ENCODE assay signal across 11 cellular contexts in genomic region chr15:39195988-39196486, GRCh38.
DNase-seq lines count a peak whose midpoint lies in the region; ATAC-seq and TF ChIP-seq lines count a peak whose summit lies in the region.
"Had no signal": no experiment of that assay in that cellular context is flagged by ENCODE, and none has a peak within 500 bp of the region (broad histone marks: within the 10 kb centered on the region; RNA-seq: fewer than 3 reads in every experiment).

No MANE protein-coding gene starts in this region.

- no peak overlapping the region for H3K27ac Mint-ChIP-seq in natural killer cell treated with Interleukin-12 subunit alpha and Interleukin-12 subunit beta and Interleukin-15 and Interleukin-18, amount 100 ng/mL, for 72 hours
- no peak overlapping the region for H3K27ac Mint-ChIP-seq in type B pancreatic cell
- H3K27ac Mint-ChIP-seq: IgD-negative memory B cell had no signal

- WGBS in transverse colon (ENCODE audit: low coverage in 1 of 2), 2 donors, result 47% methylated on average over 3 of the region's 3 CpGs; no CpG with 5 or more reads in 1 of the 2 donors

- H3K9me3 ChIP-seq in transverse colon, result no peaks in the 10 kb centered on the region
- H3K9me3 ChIP-seq: ascending aorta had no signal

- in situ Hi-C loops in transverse colon (cut with MboI; ENCODE audit: low pct_ligation_motif_present in 1 of 4, low pct_unique_long_range_greater_than_20kb in 1 of 4, low sequenced_read_pairs in 3 of 4), result no loop called here

- ATAC-seq in natural killer cell treated with Interleukin-12 subunit alpha and Interleukin-12 subunit beta and Interleukin-15 and Interleukin-18, amount 100 ng/mL, for 72 hours, result no peak

- H3K36me3 ChIP-seq in transverse colon, result no peaks in the 10 kb centered on the region
- H3K36me3 ChIP-seq: ascending aorta had no signal

- intact Hi-C loops in transverse colon (cut with DNase I; ENCODE audit: low total_unique reads), result no loop called here

- H3K27me3 Mint-ChIP-seq in natural killer cell treated with Interleukin-12 subunit alpha and Interleukin-12 subunit beta and Interleukin-15 and Interleukin-18, amount 100 ng/mL, for 72 hours, result peaks cover 16 to 23% of the 10 kb centered on the region in 2 donors
- no peaks in the 10 kb centered on the region for H3K27me3 Mint-ChIP-seq in type B pancreatic cell

- H3K27me3 ChIP-seq in transverse colon, result no peaks in the 10 kb centered on the region
- H3K27me3 ChIP-seq: ascending aorta had no signal

- peak; percentile 86 for DNase-seq in GM04504 (ENCODE audit: low read depth)
- DNase-seq in NOMO-1 treated with DMSO at 0.1 percent for 48 hours (lab: John Stamatoyannopoulos, UW; ENCODE audit: unreplicated experiment), result peak; percentile 44
- DNase-seq in choroid plexus epithelial cell (ENCODE audit: low read depth), result peak; percentile 75
- DNase-seq in renal cortical epithelial cell (ENCODE audit: low read depth), result peak; percentile 89
- no peak for DNase-seq in transverse colon
- no peak for DNase-seq in iPS-NIHi11 (ENCODE audit: low spot score)
- DNase-seq in natural killer cell treated with Interleukin-12 subunit alpha and Interleukin-12 subunit beta and Interleukin-15 and Interleukin-18, amount 100 ng/mL, for 72 hours (ENCODE audit: low spot score), result no peak
- no peak for DNase-seq in type B pancreatic cell (ENCODE audit: extremely low spot score, unreplicated experiment)

- H3K27ac ChIP-seq in transverse colon, result no peak overlapping the region
- H3K27ac ChIP-seq: ascending aorta had no signal

- no peak overlapping the region for H3K4me3 ChIP-seq in choroid plexus epithelial cell (ENCODE audit: low read depth, low read length)
- no peak overlapping the region for H3K4me3 ChIP-seq in transverse colon
- H3K4me3 ChIP-seq: ascending aorta, skin epidermis had no signal

- TF ChIP-seq EP300 in transverse colon (IDR thresholded peaks at IDR 0.05; ENCODE audit: low read depth), result no peak

- H3K4me1 Mint-ChIP-seq in natural killer cell treated with Interleukin-12 subunit alpha and Interleukin-12 subunit beta and Interleukin-15 and Interleukin-18, amount 100 ng/mL, for 72 hours (ENCODE audit: low read depth in 2 of 2), result no peaks in the 10 kb centered on the region
- H3K4me1 Mint-ChIP-seq in type B pancreatic cell (ENCODE audit: unreplicated experiment), result peaks cover 9% of the 10 kb centered on the region
- H3K4me1 Mint-ChIP-seq: IgD-negative memory B cell had no signal

- no peak for TF ChIP-seq POLR2A in transverse colon (IDR thresholded peaks at IDR 0.05)

- no peaks in the 10 kb centered on the region for H3K9me3 Mint-ChIP-seq in natural killer cell treated with Interleukin-12 subunit alpha and Interleukin-12 subunit beta and Interleukin-15 and Interleukin-18, amount 100 ng/mL, for 72 hours
- H3K9me3 Mint-ChIP-seq in type B pancreatic cell, result peaks cover 2% of the 10 kb centered on the region

- peaks cover 0 to 3% (median 0%) of the 10 kb centered on the region in 4 donors for H3K4me1 ChIP-seq in transverse colon
- H3K4me1 ChIP-seq: ascending aorta had no signal

- H3K4me3 Mint-ChIP-seq in natural killer cell treated with Interleukin-12 subunit alpha and Interleukin-12 subunit beta and Interleukin-15 and Interleukin-18, amount 100 ng/mL, for 72 hours, result no peak overlapping the region
- no peak overlapping the region for H3K4me3 Mint-ChIP-seq in type B pancreatic cell
- H3K4me3 Mint-ChIP-seq: IgD-negative memory B cell had no signal

- TF ChIP-seq CTCF in choroid plexus epithelial cell (conservative IDR thresholded peaks at IDR 0.05; ENCODE audit: low read depth, low read length), result no peak
- TF ChIP-seq CTCF in transverse colon (IDR thresholded peaks at IDR 0.05), result no peak
- no peak for TF ChIP-seq CTCF in type B pancreatic cell (conservative IDR thresholded peaks at IDR 0.05)

- no peaks in the 10 kb centered on the region for H3K36me3 Mint-ChIP-seq in natural killer cell treated with Interleukin-12 subunit alpha and Interleukin-12 subunit beta and Interleukin-15 and Interleukin-18, amount 100 ng/mL, for 72 hours
- H3K36me3 Mint-ChIP-seq in type B pancreatic cell, result no peaks in the 10 kb centered on the region
- H3K36me3 Mint-ChIP-seq: IgD-negative memory B cell had no signal

Comparison
In these comparisons a context has a peak if more than half of its experiments do, and no peak if none do; other contexts are left out.
1. DNase-seq: peak in GM04504 (single experiment), NOMO-1 treated with DMSO at 0.1 percent for 48 hours (single experiment), choroid plexus epithelial cell (single experiment) and renal cortical epithelial cell (single experiment); none in transverse colon (single experiment), iPS-NIHi11 (single experiment), natural killer cell treated with Interleukin-12 subunit alpha and Interleukin-12 subunit beta and Interleukin-15 and Interleukin-18, amount 100 ng/mL, for 72 hours (single experiment) and type B pancreatic cell (single experiment).